17 cellular contexts compared by ENCODE assay signal in genomic region chr2:52710810-52711618, GRCh38.
"Had no signal": no experiment of that assay in that cellular context is flagged by ENCODE, and none has a peak within 500 bp of the region (broad histone marks: within the 10 kb centered on the region; RNA-seq: fewer than 3 reads in every experiment).

No MANE protein-coding gene starts in this region.

- H3K27me3 Mint-ChIP-seq: naive B cell, progenitor cell of endocrine pancreas had no signal

- H3K9me3 Mint-ChIP-seq: nephron had no signal

- ATAC-seq: gastroesophageal sphincter, left colon, left ventricle myocardium superior, right cardiac atrium had no signal

- H3K36me3 Mint-ChIP-seq: naive B cell had no signal

- H3K27ac Mint-ChIP-seq: naive B cell, nephron, progenitor cell of endocrine pancreas had no signal

- H3K4me3 Mint-ChIP-seq: naive B cell, nephron had no signal

- DNase-seq: colonic mucosa; dermis blood vessel endothelial cell; esophagus squamous epithelium; foreskin fibroblast; glutamatergic neuron; left colon; left ventricle myocardium superior; mesenchymal stem cell; naive B cell; right cardiac atrium; small intestine; stimulated activated CD4-positive, alpha-beta T cell treated with anti-CD3 and anti-CD28 coated beads, Interleukin-12 subunit alpha, Interleukin-12 subunit beta, amount 100 ng/mL, for 4 hours; stimulated activated naive CD4-positive, alpha-beta T cell treated with Interleukin-2 at 50 U/mL for 16 hours; trophoblast cell had no signal

- H3K4me1 Mint-ChIP-seq: naive B cell, nephron had no signal
